ENCODE assay signal across 17 cellular contexts in genomic region chr16:67486805-67487204, GRCh38. TPM values are rescaled to one million over a fixed set of nuclear protein-coding genes. Genes with fewer than 3 reads are reported as not detected.
A peak's percentile ranks its signal among the peaks of the same experiment; 100 is the strongest.
DNase-seq lines count a peak whose midpoint lies in the region; ATAC-seq and TF ChIP-seq lines count a peak whose summit lies in the region.
"Had no signal": no experiment of that assay in that cellular context is flagged by ENCODE, and none has a peak within 500 bp of the region (broad histone marks: within the 10 kb centered on the region; RNA-seq: fewer than 3 reads in every experiment).

No MANE protein-coding gene starts in this region.

- 68 to 80% methylated on average over 3 of the region's 3 CpGs for WGBS in heart right ventricle, 2 donors
- 68% methylated on average over 3 of the region's 3 CpGs for WGBS in smooth muscle cell (ENCODE audit: low lambda C conversion rate)

- intact Hi-C loops in activated T-helper 2 cell treated with anti-CD3 and anti-CD28 coated beads, Interferon-gamma antibody, Interleukin-2, Interleukin-4, amounts not matched to agents 10 μg/mL and 5 μg/mL and 100 μg/mL, durations not matched to agents 14 hours and 24 hours and 36 hours (cut with micrococcal nuclease): no loop called here
- intact Hi-C loops in heart right ventricle (cut with DNase I): no loop called here

- TF ChIP-seq CTCF in HL-60 (IDR thresholded peaks at IDR 0.05; ENCODE audit: insufficient read depth, low read length): no peak
- no peak for TF ChIP-seq CTCF in heart right ventricle (IDR thresholded peaks at IDR 0.05)
- no peak for TF ChIP-seq CTCF in smooth muscle cell (IDR thresholded peaks at IDR 0.05; ENCODE audit: borderline replicate concordance, insufficient read depth, poor library complexity, severe bottlenecking)

- ATAC-seq in memory B cell (ENCODE audit: low read depth) (no peak), GM19455 (IDR thresholded peaks at IDR 0.05; ENCODE audit: unreplicated experiment) (no peak), heart right ventricle (no peak)

- peaks cover 5% of the 10 kb centered on the region; the same call in 1 of the 2 replicates for H3K9me3 ChIP-seq in BLaER1
- H3K9me3 ChIP-seq in adipocyte (ENCODE audit: control insufficient read depth, low read length): no peaks in the 10 kb centered on the region
- no peaks in the 10 kb centered on the region for H3K9me3 ChIP-seq in heart right ventricle
- no peaks in the 10 kb centered on the region for H3K9me3 ChIP-seq in smooth muscle cell (replicated peaks; ENCODE audit: low read depth)
- H3K9me3 ChIP-seq: Peyer's patch had no signal

- no peaks in the 10 kb centered on the region for H3F3A ChIP-seq in smooth muscle cell (ENCODE audit: low read depth)

- H2AFZ ChIP-seq in smooth muscle cell (ENCODE audit: low read depth): no peak overlapping the region

- H3K4me1 Mint-ChIP-seq in memory B cell: peaks cover 46% of the 10 kb centered on the region
- H3K4me1 Mint-ChIP-seq in activated T-helper 2 cell treated with anti-CD3 and anti-CD28 coated beads, Interferon-gamma antibody, Interleukin-2, Interleukin-4, amounts not matched to agents 10 μg/mL and 5 μg/mL and 100 μg/mL, durations not matched to agents 14 hours and 24 hours and 36 hours (ENCODE audit: low read depth): peaks cover 13% of the 10 kb centered on the region

- H3K9me3 Mint-ChIP-seq in memory B cell: no peaks in the 10 kb centered on the region
- H3K9me3 Mint-ChIP-seq in activated T-helper 2 cell treated with anti-CD3 and anti-CD28 coated beads, Interferon-gamma antibody, Interleukin-2, Interleukin-4, amounts not matched to agents 10 μg/mL and 5 μg/mL and 100 μg/mL, durations not matched to agents 14 hours and 24 hours and 36 hours: no peaks in the 10 kb centered on the region

- H3K27me3 ChIP-seq in BLaER1: no peaks in the 10 kb centered on the region
- no peaks in the 10 kb centered on the region for H3K27me3 ChIP-seq in HL-60 (ENCODE audit: insufficient read depth, poor library complexity, severe bottlenecking)
- H3K27me3 ChIP-seq in adipocyte (replicated peaks; ENCODE audit: control insufficient read depth, insufficient read depth, low read length): no peaks in the 10 kb centered on the region
- no peaks in the 10 kb centered on the region for H3K27me3 ChIP-seq in heart right ventricle
- H3K27me3 ChIP-seq in smooth muscle cell (ENCODE audit: low read depth): no peaks in the 10 kb centered on the region
- H3K27me3 ChIP-seq: Peyer's patch had no signal

- peaks cover 6% of the 10 kb centered on the region for H3K36me3 Mint-ChIP-seq in memory B cell
- peaks cover 8% of the 10 kb centered on the region for H3K36me3 Mint-ChIP-seq in activated T-helper 2 cell treated with anti-CD3 and anti-CD28 coated beads, Interferon-gamma antibody, Interleukin-2, Interleukin-4, amounts not matched to agents 10 μg/mL and 5 μg/mL and 100 μg/mL, durations not matched to agents 14 hours and 24 hours and 36 hours (ENCODE audit: low read depth)

- peak overlapping the region; percentile 47 for H3K27ac Mint-ChIP-seq in memory B cell
- no peak overlapping the region for H3K27ac Mint-ChIP-seq in activated T-helper 2 cell treated with anti-CD3 and anti-CD28 coated beads, Interferon-gamma antibody, Interleukin-2, Interleukin-4, amounts not matched to agents 10 μg/mL and 5 μg/mL and 100 μg/mL, durations not matched to agents 14 hours and 24 hours and 36 hours

- peak overlapping the region; percentile 94 for H3K4me2 ChIP-seq in BLaER1
- H3K4me2 ChIP-seq in smooth muscle cell: no peak overlapping the region

- no peak overlapping the region for H3K4me3 Mint-ChIP-seq in memory B cell
- H3K4me3 Mint-ChIP-seq in activated T-helper 2 cell treated with anti-CD3 and anti-CD28 coated beads, Interferon-gamma antibody, Interleukin-2, Interleukin-4, amounts not matched to agents 10 μg/mL and 5 μg/mL and 100 μg/mL, durations not matched to agents 14 hours and 24 hours and 36 hours (ENCODE audit: low read depth): no peak overlapping the region

- peaks cover 99% of the 10 kb centered on the region for H3K4me1 ChIP-seq in BLaER1
- H3K4me1 ChIP-seq in adipocyte (ENCODE audit: control insufficient read depth, insufficient read depth, low read length): peaks cover 53% of the 10 kb centered on the region
- H3K4me1 ChIP-seq in heart right ventricle: peaks cover 2 to 77% (median 33%) of the 10 kb centered on the region in 9 donors
- peaks cover 10% of the 10 kb centered on the region for H3K4me1 ChIP-seq in smooth muscle cell (ENCODE audit: low read depth)

- no peaks in the 10 kb centered on the region for H3K27me3 Mint-ChIP-seq in memory B cell
- H3K27me3 Mint-ChIP-seq in activated T-helper 2 cell treated with anti-CD3 and anti-CD28 coated beads, Interferon-gamma antibody, Interleukin-2, Interleukin-4, amounts not matched to agents 10 μg/mL and 5 μg/mL and 100 μg/mL, durations not matched to agents 14 hours and 24 hours and 36 hours (ENCODE audit: low read depth): no peaks in the 10 kb centered on the region

- peak overlapping the region; percentile 99 for H3K27ac ChIP-seq in BLaER1
- peak overlapping the region; percentile 34 for H3K27ac ChIP-seq in HL-60 (replicated peaks)
- H3K27ac ChIP-seq in heart right ventricle: peak overlapping the region in 1 of 10 donors; percentile 46
- H3K27ac ChIP-seq in smooth muscle cell (ENCODE audit: low read depth): no peak overlapping the region

- H3K9ac ChIP-seq in BLaER1 (peak overlapping the region; percentile 63), adipocyte (ENCODE audit: low read length) (peak overlapping the region; percentile 64), smooth muscle cell (ENCODE audit: low read depth) (no peak overlapping the region)

- H3K79me2 ChIP-seq in smooth muscle cell (ENCODE audit: low read depth): no peaks in the 10 kb centered on the region

- H3K4me3 ChIP-seq in BLaER1 (no peak overlapping the region), HL-60 (replicated peaks; ENCODE audit: insufficient read depth, low read length) (no peak overlapping the region), adipocyte (ENCODE audit: low read length) (no peak overlapping the region), heart right ventricle (no peak overlapping the region), smooth muscle cell (no peak overlapping the region)
- H3K4me3 ChIP-seq: Peyer's patch had no signal

- no peaks in the 10 kb centered on the region for H4K20me1 ChIP-seq in BLaER1
- no peaks in the 10 kb centered on the region for H4K20me1 ChIP-seq in smooth muscle cell (ENCODE audit: low read depth)

- H3K36me3 ChIP-seq in BLaER1 (peaks cover 7% of the 10 kb centered on the region; the same call in 1 of the 2 replicates), adipocyte (ENCODE audit: control insufficient read depth, insufficient read depth, low read length, severe bottlenecking) (no peaks in the 10 kb centered on the region), heart right ventricle (peaks cover 0 to 23% (median 11%) of the 10 kb centered on the region in 9 donors), smooth muscle cell (ENCODE audit: low read depth) (no peaks in the 10 kb centered on the region)
- H3K36me3 ChIP-seq: Peyer's patch had no signal

- DNase-seq in HL-60 (ENCODE audit: low read depth in 1 of 2, low spot score in 1 of 2) (peak in 1 of 2 experiments; percentile 70), adipocyte (ENCODE audit: low read depth) (no peak), memory B cell (ENCODE audit: low spot score in 2 of 2) (no peak), heart right ventricle (no peak), smooth muscle cell (lab: John Stamatoyannopoulos, UW; ENCODE audit: unreplicated experiment) (no peak)
- DNase-seq in activated T-helper 2 cell treated with anti-CD3 and anti-CD28 coated beads, Interferon-gamma antibody, Interleukin-2, Interleukin-4, amounts not matched to agents 10 μg/mL and 5 μg/mL and 100 μg/mL, durations not matched to agents 14 hours and 24 hours and 36 hours (ENCODE audit: low spot score): no peak
- DNase-seq: activated CD8-positive, alpha-beta memory T cell treated with anti-CD3 and anti-CD28 coated beads for 24 hours; Peyer's patch; stimulated activated CD4-positive, alpha-beta T cell treated with anti-CD3 and anti-CD28 coated beads, Interleukin-4, amount 100 ng/mL, for 4 hours; stimulated activated CD8-positive, alpha-beta memory T cell treated with anti-CD3 and anti-CD28 coated beads, Interleukin-4, amount 100 ng/mL, for 48 hours had no signal

RNA-seq across cellular contexts. Expression of gene AGRP, which starts 3.5 kb away (rescaled TPM):
- not detected in 2 replicates for total RNA-seq in activated T-helper 2 cell treated with anti-CD3 and anti-CD28 coated beads, Interferon-gamma antibody, Interleukin-2, Interleukin-4, amounts not matched to agents 10 μg/mL and 5 μg/mL and 100 μg/mL, durations not matched to agents 14 hours and 24 hours and 36 hours
- not detected for total RNA-seq in heart right ventricle
- polyA plus RNA-seq in heart right ventricle: under 1 TPM in 1 of 2 donors, not detected in 1; 0.10 TPM
- total RNA-seq in smooth muscle cell: not detected in 2 replicates
- polyA plus RNA-seq in smooth muscle cell: not detected in 2 replicates
- total RNA-seq: astrocyte, frontal cortex, myocyte, Peyer's patch, skeletal muscle tissue, temporal lobe had no signal

RNA-seq across cellular contexts. Expression of gene ATP6V0D1, which starts 5.8 kb away (rescaled TPM):
- 31.5 and 33.9 TPM in 2 replicates for total RNA-seq in activated T-helper 2 cell treated with anti-CD3 and anti-CD28 coated beads, Interferon-gamma antibody, Interleukin-2, Interleukin-4, amounts not matched to agents 10 μg/mL and 5 μg/mL and 100 μg/mL, durations not matched to agents 14 hours and 24 hours and 36 hours
- 10 to 100 TPM; 57.4 to 84.7 (median 67.5) TPM for total RNA-seq in heart right ventricle
- polyA plus RNA-seq in heart right ventricle: 10 to 100 TPM; 12.8 to 73.3 TPM
- total RNA-seq in smooth muscle cell: 74.7 and 96.8 TPM in 2 replicates
- 114 and 128 TPM in 2 replicates for polyA plus RNA-seq in smooth muscle cell

RNA-seq across cellular contexts. Expression of gene RIPOR1, which starts 41.8 kb away (rescaled TPM):
- total RNA-seq in activated T-helper 2 cell treated with anti-CD3 and anti-CD28 coated beads, Interferon-gamma antibody, Interleukin-2, Interleukin-4, amounts not matched to agents 10 μg/mL and 5 μg/mL and 100 μg/mL, durations not matched to agents 14 hours and 24 hours and 36 hours: 25.6 and 26.3 TPM in 2 replicates
- total RNA-seq in heart right ventricle (10 to 100 TPM; 45.9 to 86.1 (median 73.8) TPM), smooth muscle cell (10.7 and 26.6 TPM in 2 replicates)
- polyA plus RNA-seq in heart right ventricle (10 to 100 TPM; 40.0 to 66.9 TPM), smooth muscle cell (47.3 and 57.2 TPM in 2 replicates)

RNA-seq across cellular contexts. Expression of gene HSD11B2, which starts 55.9 kb away (rescaled TPM):
- 1.7 and 2.8 TPM in 2 replicates for total RNA-seq in activated T-helper 2 cell treated with anti-CD3 and anti-CD28 coated beads, Interferon-gamma antibody, Interleukin-2, Interleukin-4, amounts not matched to agents 10 μg/mL and 5 μg/mL and 100 μg/mL, durations not matched to agents 14 hours and 24 hours and 36 hours
- total RNA-seq in heart right ventricle (1 to 10 TPM in 1 of 10 donors, under 1 TPM in 8, not detected in 1; 0.16 to 1.4 (median 0.57) TPM), smooth muscle cell (not detected in 2 replicates)
- polyA plus RNA-seq in heart right ventricle (under 1 TPM; 0.41 to 0.51 TPM), smooth muscle cell (not detected in 2 replicates)
- total RNA-seq: astrocyte, temporal lobe had no signal
